In the genomic region with DNA sequence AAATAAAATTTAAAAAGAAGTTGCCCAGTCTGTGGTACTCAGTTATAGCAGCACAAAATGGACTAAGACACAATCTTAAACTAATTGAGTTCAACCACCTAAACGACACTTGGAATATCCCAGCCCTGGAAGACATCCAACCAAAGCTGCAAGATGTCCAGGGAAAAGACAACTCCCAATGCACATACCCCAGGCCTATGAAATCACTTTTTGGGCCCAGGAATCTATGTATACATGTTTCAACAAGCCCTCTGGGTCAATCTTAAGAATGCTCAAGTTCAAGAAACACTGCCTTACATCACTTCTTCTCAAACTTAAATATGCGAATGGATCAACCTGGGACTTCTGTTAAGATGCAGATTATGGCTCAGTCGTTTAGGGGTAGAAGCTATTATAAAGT, we compare ENCODE assay signal across 24 cellular contexts.
"Had no signal": no experiment of that assay in that cellular context is flagged by ENCODE, and none has a peak within 500 bp of the region (broad histone marks: within the 10 kb centered on the region; RNA-seq: fewer than 3 reads in every experiment).

No MANE protein-coding gene starts in this region.

- ATAC-seq: left colon; left lung; lower lobe of right lung; natural killer cell; psoas muscle; right lobe of liver; stimulated activated memory B cell treated with anti-CD40 and anti-IgM and Interleukin-4, amounts not matched to agents 10 μg/mL and 1 μg/mL and 100 μg/mL, for 72 hours; stimulated activated naive CD8-positive, alpha-beta T cell treated with anti-CD3 and anti-CD28 coated beads, Interleukin-15, amount 100 ng/mL, for 72 hours had no signal

- H3K4me3 ChIP-seq: left lung, lower lobe of right lung, neural progenitor cell, psoas muscle, right lobe of liver, smooth muscle cell, tibial nerve, uterus had no signal

- DNase-seq: hippocampal formation; kidney; left colon; left lung; lower lobe of right lung; mesendoderm; naive B cell; natural killer cell; nephron progenitor cell; occipital lobe; psoas muscle; right lobe of liver; stimulated activated CD4-positive, alpha-beta T cell treated with anti-CD3 and anti-CD28 coated beads, Interleukin-1b, Interleukin-23, amount 100 ng/mL, for 48 hours; stimulated activated CD4-positive, alpha-beta T cell treated with anti-CD3 and anti-CD28 coated beads, Interleukin-2, amount 100 ng/mL, for 48 hours; stimulated activated CD4-positive, alpha-beta T cell treated with anti-CD3 and anti-CD28 coated beads, Interleukin-4, amount 100 ng/mL, for 4 hours; stimulated activated CD8-positive, alpha-beta memory T cell treated with anti-CD3 and anti-CD28 coated beads, Interleukin-4, amount 100 ng/mL, for 48 hours; stimulated activated naive CD4-positive, alpha-beta T cell treated with Interleukin-2 at 50 U/mL for 16 hours; stimulated activated naive CD8-positive, alpha-beta T cell treated with anti-CD3 and anti-CD28 coated beads, Interleukin-15, amount 100 ng/mL, for 72 hours; substantia nigra; uterus had no signal
